Comparison of ENCODE assay signal across 1 cellular context in the genomic region with DNA sequence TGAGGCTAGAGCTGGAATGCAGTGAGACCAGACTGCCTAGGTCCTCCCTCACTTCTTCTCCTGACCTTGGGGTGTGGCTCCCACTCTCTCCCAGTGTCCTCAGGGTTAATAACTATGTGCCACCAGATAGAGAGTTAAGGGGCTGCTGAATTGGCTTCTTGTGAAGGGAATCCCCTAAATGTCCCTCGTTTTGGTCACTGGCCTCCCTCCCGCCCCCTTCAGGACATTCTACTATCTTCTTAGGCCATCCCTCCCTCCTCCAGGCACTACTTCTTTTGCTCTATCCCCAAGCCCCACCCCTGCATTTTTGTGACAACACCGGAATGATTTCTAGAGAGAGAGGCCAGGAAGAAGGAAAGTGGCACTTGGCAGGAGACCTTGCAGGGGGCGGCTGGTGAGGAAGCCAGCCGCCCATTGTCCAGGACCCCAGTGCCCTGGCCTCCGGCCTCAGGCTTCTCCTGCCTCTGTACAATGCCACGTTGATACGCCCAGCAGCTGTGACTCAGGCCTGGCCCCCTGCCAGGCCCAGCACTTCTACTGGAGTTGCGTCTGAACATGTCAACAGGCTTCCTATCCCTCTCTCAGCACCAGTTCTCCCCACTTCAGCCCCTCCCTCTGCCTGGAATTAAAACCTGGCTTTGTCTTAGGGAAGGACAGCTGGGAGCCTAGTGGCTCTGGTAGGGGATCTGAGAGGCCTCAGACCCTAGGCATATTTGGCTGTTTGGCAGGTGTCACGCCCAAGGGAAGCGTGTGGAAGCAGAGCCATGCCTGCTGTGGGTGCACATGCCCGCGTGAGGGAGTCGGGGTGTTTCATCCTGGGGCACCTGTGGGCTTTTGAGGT.
TF ChIP-seq lines count a peak whose summit lies in the region.

No MANE protein-coding gene starts in this region.

TF ChIP-seq in K562, 482 proteins besides CTCF, POLR2A, EP300 and RAD21 (continued from another document and continues in another):
- TF ChIP-seq, protein P1, sequence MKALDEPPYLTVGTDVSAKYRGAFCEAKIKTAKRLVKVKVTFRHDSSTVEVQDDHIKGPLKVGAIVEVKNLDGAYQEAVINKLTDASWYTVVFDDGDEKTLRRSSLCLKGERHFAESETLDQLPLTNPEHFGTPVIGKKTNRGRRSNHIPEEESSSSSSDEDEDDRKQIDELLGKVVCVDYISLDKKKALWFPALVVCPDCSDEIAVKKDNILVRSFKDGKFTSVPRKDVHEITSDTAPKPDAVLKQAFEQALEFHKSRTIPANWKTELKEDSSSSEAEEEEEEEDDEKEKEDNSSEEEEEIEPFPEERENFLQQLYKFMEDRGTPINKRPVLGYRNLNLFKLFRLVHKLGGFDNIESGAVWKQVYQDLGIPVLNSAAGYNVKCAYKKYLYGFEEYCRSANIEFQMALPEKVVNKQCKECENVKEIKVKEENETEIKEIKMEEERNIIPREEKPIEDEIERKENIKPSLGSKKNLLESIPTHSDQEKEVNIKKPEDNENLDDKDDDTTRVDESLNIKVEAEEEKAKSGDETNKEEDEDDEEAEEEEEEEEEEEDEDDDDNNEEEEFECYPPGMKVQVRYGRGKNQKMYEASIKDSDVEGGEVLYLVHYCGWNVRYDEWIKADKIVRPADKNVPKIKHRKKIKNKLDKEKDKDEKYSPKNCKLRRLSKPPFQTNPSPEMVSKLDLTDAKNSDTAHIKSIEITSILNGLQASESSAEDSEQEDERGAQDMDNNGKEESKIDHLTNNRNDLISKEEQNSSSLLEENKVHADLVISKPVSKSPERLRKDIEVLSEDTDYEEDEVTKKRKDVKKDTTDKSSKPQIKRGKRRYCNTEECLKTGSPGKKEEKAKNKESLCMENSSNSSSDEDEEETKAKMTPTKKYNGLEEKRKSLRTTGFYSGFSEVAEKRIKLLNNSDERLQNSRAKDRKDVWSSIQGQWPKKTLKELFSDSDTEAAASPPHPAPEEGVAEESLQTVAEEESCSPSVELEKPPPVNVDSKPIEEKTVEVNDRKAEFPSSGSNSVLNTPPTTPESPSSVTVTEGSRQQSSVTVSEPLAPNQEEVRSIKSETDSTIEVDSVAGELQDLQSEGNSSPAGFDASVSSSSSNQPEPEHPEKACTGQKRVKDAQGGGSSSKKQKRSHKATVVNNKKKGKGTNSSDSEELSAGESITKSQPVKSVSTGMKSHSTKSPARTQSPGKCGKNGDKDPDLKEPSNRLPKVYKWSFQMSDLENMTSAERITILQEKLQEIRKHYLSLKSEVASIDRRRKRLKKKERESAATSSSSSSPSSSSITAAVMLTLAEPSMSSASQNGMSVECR (CRISPR knock-in tag; IDR thresholded peaks at IDR 0.05): peak; percentile 71; the same call in 1 of the 2 replicates
- TF ChIP-seq STAT5A (IDR thresholded peaks at IDR 0.05; ENCODE audit: borderline replicate concordance, low read length) (peak; percentile 39; the same call in 1 of the 2 replicates), ZNF224 (CRISPR knock-in tag; IDR thresholded peaks at IDR 0.05) (no peak), MAZ (CRISPR knock-in tag; conservative IDR thresholded peaks at IDR 0.05 in 1 of 2, IDR thresholded peaks at IDR 0.05 in 1 of 2) (peak; percentile 41 to 55; a peak in 3 of 4 replicates), SAFB (IDR thresholded peaks at IDR 0.05; ENCODE audit: borderline replicate concordance, low read depth, low read length) (no peak), PCBP1 (IDR thresholded peaks at IDR 0.05; ENCODE audit: low read depth, low read length, poor library complexity, severe bottlenecking) (no peak), SMARCE1 (IDR thresholded peaks at IDR 0.05) (peak; percentile 49; the same call in 1 of the 2 replicates), SIX5 (IDR thresholded peaks at IDR 0.05; ENCODE audit: borderline replicate concordance in 1 of 2, insufficient read depth in 1 of 2, low read depth in 1 of 2, low read length in 2 of 2) (no peak), MECOM (CRISPR knock-in tag; IDR thresholded peaks at IDR 0.05) (no peak), BRD9 (IDR thresholded peaks at IDR 0.05; ENCODE audit: low read depth, partially characterized antibody) (no peak), JUND (IDR thresholded peaks at IDR 0.05; ENCODE audit: borderline replicate concordance, low read depth, low read length) (peak; percentile 76), JUND (tag; IDR thresholded peaks at IDR 0.05; ENCODE audit: borderline replicate concordance, low read depth, low read length) (peak; percentile 89; the same call in 1 of the 3 replicates), RBM39 (optimal IDR thresholded peaks at IDR 0.05; ENCODE audit: low read depth, low read length) (peak; percentile 21), ZNF133 (CRISPR knock-in tag; IDR thresholded peaks at IDR 0.05) (no peak)
- TF ChIP-seq, protein P2, sequence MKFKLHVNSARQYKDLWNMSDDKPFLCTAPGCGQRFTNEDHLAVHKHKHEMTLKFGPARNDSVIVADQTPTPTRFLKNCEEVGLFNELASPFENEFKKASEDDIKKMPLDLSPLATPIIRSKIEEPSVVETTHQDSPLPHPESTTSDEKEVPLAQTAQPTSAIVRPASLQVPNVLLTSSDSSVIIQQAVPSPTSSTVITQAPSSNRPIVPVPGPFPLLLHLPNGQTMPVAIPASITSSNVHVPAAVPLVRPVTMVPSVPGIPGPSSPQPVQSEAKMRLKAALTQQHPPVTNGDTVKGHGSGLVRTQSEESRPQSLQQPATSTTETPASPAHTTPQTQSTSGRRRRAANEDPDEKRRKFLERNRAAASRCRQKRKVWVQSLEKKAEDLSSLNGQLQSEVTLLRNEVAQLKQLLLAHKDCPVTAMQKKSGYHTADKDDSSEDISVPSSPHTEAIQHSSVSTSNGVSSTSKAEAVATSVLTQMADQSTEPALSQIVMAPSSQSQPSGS (CRISPR knock-in tag; IDR thresholded peaks at IDR 0.05): no peak
- TF ChIP-seq, protein P3, sequence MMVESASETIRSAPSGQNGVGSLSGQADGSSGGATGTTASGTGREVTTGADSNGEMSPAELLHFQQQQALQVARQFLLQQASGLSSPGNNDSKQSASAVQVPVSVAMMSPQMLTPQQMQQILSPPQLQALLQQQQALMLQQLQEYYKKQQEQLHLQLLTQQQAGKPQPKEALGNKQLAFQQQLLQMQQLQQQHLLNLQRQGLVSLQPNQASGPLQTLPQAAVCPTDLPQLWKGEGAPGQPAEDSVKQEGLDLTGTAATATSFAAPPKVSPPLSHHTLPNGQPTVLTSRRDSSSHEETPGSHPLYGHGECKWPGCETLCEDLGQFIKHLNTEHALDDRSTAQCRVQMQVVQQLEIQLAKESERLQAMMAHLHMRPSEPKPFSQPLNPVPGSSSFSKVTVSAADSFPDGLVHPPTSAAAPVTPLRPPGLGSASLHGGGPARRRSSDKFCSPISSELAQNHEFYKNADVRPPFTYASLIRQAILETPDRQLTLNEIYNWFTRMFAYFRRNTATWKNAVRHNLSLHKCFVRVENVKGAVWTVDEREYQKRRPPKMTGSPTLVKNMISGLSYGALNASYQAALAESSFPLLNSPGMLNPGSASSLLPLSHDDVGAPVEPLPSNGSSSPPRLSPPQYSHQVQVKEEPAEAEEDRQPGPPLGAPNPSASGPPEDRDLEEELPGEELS (CRISPR knock-in tag; IDR thresholded peaks at IDR 0.05; ENCODE audit: borderline replicate concordance): no peak
- TF ChIP-seq, protein P4, sequence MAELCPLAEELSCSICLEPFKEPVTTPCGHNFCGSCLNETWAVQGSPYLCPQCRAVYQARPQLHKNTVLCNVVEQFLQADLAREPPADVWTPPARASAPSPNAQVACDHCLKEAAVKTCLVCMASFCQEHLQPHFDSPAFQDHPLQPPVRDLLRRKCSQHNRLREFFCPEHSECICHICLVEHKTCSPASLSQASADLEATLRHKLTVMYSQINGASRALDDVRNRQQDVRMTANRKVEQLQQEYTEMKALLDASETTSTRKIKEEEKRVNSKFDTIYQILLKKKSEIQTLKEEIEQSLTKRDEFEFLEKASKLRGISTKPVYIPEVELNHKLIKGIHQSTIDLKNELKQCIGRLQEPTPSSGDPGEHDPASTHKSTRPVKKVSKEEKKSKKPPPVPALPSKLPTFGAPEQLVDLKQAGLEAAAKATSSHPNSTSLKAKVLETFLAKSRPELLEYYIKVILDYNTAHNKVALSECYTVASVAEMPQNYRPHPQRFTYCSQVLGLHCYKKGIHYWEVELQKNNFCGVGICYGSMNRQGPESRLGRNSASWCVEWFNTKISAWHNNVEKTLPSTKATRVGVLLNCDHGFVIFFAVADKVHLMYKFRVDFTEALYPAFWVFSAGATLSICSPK (IDR thresholded peaks at IDR 0.05; ENCODE audit: borderline replicate concordance): no peak
- TF ChIP-seq, protein P5, sequence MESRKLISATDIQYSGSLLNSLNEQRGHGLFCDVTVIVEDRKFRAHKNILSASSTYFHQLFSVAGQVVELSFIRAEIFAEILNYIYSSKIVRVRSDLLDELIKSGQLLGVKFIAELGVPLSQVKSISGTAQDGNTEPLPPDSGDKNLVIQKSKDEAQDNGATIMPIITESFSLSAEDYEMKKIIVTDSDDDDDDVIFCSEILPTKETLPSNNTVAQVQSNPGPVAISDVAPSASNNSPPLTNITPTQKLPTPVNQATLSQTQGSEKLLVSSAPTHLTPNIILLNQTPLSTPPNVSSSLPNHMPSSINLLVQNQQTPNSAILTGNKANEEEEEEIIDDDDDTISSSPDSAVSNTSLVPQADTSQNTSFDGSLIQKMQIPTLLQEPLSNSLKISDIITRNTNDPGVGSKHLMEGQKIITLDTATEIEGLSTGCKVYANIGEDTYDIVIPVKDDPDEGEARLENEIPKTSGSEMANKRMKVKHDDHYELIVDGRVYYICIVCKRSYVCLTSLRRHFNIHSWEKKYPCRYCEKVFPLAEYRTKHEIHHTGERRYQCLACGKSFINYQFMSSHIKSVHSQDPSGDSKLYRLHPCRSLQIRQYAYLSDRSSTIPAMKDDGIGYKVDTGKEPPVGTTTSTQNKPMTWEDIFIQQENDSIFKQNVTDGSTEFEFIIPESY (CRISPR knock-in tag; IDR thresholded peaks at IDR 0.05): no peak
- TF ChIP-seq, protein P6, sequence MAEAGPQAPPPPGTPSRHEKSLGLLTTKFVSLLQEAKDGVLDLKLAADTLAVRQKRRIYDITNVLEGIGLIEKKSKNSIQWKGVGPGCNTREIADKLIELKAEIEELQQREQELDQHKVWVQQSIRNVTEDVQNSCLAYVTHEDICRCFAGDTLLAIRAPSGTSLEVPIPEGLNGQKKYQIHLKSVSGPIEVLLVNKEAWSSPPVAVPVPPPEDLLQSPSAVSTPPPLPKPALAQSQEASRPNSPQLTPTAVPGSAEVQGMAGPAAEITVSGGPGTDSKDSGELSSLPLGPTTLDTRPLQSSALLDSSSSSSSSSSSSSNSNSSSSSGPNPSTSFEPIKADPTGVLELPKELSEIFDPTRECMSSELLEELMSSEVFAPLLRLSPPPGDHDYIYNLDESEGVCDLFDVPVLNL (CRISPR knock-in tag; IDR thresholded peaks at IDR 0.05; ENCODE audit: low read depth): no peak
- TF ChIP-seq, protein P7, sequence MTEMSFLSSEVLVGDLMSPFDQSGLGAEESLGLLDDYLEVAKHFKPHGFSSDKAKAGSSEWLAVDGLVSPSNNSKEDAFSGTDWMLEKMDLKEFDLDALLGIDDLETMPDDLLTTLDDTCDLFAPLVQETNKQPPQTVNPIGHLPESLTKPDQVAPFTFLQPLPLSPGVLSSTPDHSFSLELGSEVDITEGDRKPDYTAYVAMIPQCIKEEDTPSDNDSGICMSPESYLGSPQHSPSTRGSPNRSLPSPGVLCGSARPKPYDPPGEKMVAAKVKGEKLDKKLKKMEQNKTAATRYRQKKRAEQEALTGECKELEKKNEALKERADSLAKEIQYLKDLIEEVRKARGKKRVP (CRISPR knock-in tag; IDR thresholded peaks at IDR 0.05): peak; percentile 17; the same call in 1 of the 2 replicates
- TF ChIP-seq, protein P8, sequence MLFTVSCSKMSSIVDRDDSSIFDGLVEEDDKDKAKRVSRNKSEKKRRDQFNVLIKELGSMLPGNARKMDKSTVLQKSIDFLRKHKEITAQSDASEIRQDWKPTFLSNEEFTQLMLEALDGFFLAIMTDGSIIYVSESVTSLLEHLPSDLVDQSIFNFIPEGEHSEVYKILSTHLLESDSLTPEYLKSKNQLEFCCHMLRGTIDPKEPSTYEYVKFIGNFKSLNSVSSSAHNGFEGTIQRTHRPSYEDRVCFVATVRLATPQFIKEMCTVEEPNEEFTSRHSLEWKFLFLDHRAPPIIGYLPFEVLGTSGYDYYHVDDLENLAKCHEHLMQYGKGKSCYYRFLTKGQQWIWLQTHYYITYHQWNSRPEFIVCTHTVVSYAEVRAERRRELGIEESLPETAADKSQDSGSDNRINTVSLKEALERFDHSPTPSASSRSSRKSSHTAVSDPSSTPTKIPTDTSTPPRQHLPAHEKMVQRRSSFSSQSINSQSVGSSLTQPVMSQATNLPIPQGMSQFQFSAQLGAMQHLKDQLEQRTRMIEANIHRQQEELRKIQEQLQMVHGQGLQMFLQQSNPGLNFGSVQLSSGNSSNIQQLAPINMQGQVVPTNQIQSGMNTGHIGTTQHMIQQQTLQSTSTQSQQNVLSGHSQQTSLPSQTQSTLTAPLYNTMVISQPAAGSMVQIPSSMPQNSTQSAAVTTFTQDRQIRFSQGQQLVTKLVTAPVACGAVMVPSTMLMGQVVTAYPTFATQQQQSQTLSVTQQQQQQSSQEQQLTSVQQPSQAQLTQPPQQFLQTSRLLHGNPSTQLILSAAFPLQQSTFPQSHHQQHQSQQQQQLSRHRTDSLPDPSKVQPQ (CRISPR knock-in tag; IDR thresholded peaks at IDR 0.05; ENCODE audit: borderline replicate concordance): no peak
